In the genomic region with DNA sequence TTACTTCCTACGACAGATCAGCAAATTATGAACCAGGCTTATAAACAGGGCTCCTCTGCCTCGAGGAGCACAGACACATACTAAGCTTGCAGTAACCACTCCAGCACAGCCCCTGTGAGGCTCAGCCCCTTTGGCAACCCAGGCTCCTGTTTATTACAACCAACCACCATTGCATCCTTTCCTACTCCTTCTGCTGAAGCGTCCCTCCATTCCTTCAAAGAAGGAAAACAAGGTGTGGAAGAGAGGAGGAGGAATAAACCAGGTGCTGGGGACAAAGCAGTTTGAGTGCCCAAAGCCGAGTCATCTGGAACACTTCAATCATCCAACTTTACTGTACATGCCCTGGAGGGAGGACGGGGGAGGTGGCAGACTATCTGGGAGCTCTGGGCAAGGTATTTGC, we compare ENCODE assay signal across 22 cellular contexts.
DNase-seq lines count a peak whose midpoint lies in the region; ATAC-seq and TF ChIP-seq lines count a peak whose summit lies in the region.
"Had no signal": no experiment of that assay in that cellular context is flagged by ENCODE, and none has a peak within 500 bp of the region (broad histone marks: within the 10 kb centered on the region; RNA-seq: fewer than 3 reads in every experiment).

No MANE protein-coding gene starts in this region.

- intact Hi-C loops in PC-3 (cut with micrococcal nuclease) = no loop called here

- no peak overlapping the region; the same call in 1 of the 2 replicates for H2AFZ ChIP-seq in DND-41 (ENCODE audit: low read depth, low read length)
- H2AFZ ChIP-seq in PC-3 (ENCODE audit: low read length) = peak overlapping the region; percentile 19; the same call in 1 of the 2 replicates
- peak overlapping the region; percentile 30 for H2AFZ ChIP-seq in smooth muscle cell (ENCODE audit: low read depth)

- no TSS peak for BruUV-seq in PC-3 (replicated peaks; lab: Mats Ljungman, UMichigan)

- H3K9me3 ChIP-seq in DND-41 (ENCODE audit: insufficient read depth, low read length, severe bottlenecking) = no peaks in the 10 kb centered on the region
- no peaks in the 10 kb centered on the region for H3K9me3 ChIP-seq in PC-3 (ENCODE audit: low read length)
- no peaks in the 10 kb centered on the region for H3K9me3 ChIP-seq in smooth muscle cell (replicated peaks; ENCODE audit: low read depth)
- H3K9me3 ChIP-seq: SJCRH30 had no signal

- H4K20me1 ChIP-seq in DND-41 (ENCODE audit: insufficient read depth, low read length) = no peaks in the 10 kb centered on the region
- H4K20me1 ChIP-seq in PC-3 (ENCODE audit: low read length) = no peaks in the 10 kb centered on the region
- no peaks in the 10 kb centered on the region for H4K20me1 ChIP-seq in smooth muscle cell (ENCODE audit: low read depth)
- H4K20me1 ChIP-seq: BLaER1 had no signal

- POLR2A ChIA-PET in PC-3 (lab: Charles Lee; ENCODE audit: unreplicated experiment) = interaction anchor here (0.7 kb wide), 1 partner anchor 58 kb away, joined by 3 read pairs; no protein-coding TSS in a partner anchor

- H3K27ac ChIP-seq in DND-41 (ENCODE audit: low read length) (no peak overlapping the region), PC-3 (ENCODE audit: low read length) (no peak overlapping the region), smooth muscle cell (ENCODE audit: low read depth) (no peak overlapping the region)
- H3K27ac ChIP-seq: BLaER1, HL-60, KMS-11, SJCRH30 had no signal

- DNase-seq in DND-41 = peak; percentile 1
- peak; percentile 22 for DNase-seq in PC-3
- peak; percentile 52 for DNase-seq in islet precursor cell
- DNase-seq in smooth muscle cell (lab: John Stamatoyannopoulos, UW; ENCODE audit: unreplicated experiment) = no peak
- no peak for DNase-seq in COLO668 (lab: John Stamatoyannopoulos, UW; ENCODE audit: unreplicated experiment)
- DNase-seq in germinal center (ENCODE audit: low spot score) = no peak
- DNase-seq: CD4-positive, CD25-positive, alpha-beta regulatory T cell; NCI-H1092; NCI-H1417 treated with DMSO at 0.1 percent for 48 hours; NCI-H187; NCI-H2081 treated with DMSO at 0.1 percent for 48 hours; NCI-H2171; NCI-H226; NCI-H510A; NCI-H69; SJCRH30 had no signal

- H3K4me2 ChIP-seq in DND-41 (ENCODE audit: insufficient read depth, low read length) = no peak overlapping the region
- H3K4me2 ChIP-seq in PC-3 (ENCODE audit: low read length) = no peak overlapping the region
- H3K4me2 ChIP-seq in smooth muscle cell = no peak overlapping the region
- H3K4me2 ChIP-seq: BLaER1, KMS-11 had no signal

- 57% methylated on average over 5 of the region's 5 CpGs for WGBS in smooth muscle cell (ENCODE audit: low lambda C conversion rate)

- H3K9me2 ChIP-seq in PC-3 (replicated peaks; ENCODE audit: low read length) = no peaks in the 10 kb centered on the region

- H3K36me3 ChIP-seq in DND-41 (ENCODE audit: insufficient read depth, low read length) (no peaks in the 10 kb centered on the region), PC-3 (ENCODE audit: low read depth, low read length) (no peaks in the 10 kb centered on the region), smooth muscle cell (ENCODE audit: low read depth) (no peaks in the 10 kb centered on the region)
- H3K36me3 ChIP-seq: BLaER1, SJCRH30 had no signal

- no peak overlapping the region for H3K9ac ChIP-seq in DND-41 (ENCODE audit: low read depth, low read length)
- no peak overlapping the region for H3K9ac ChIP-seq in PC-3 (ENCODE audit: low read length)
- no peak overlapping the region for H3K9ac ChIP-seq in smooth muscle cell (ENCODE audit: low read depth)
- H3K9ac ChIP-seq: BLaER1, KMS-11 had no signal

- no peaks in the 10 kb centered on the region for H3F3A ChIP-seq in PC-3 (ENCODE audit: low read length, unreplicated experiment)
- no peaks in the 10 kb centered on the region for H3F3A ChIP-seq in smooth muscle cell (ENCODE audit: low read depth)

- H3K79me2 ChIP-seq in DND-41 (ENCODE audit: insufficient read depth, low read length) = no peaks in the 10 kb centered on the region
- no peaks in the 10 kb centered on the region for H3K79me2 ChIP-seq in PC-3 (ENCODE audit: low read length)
- no peaks in the 10 kb centered on the region for H3K79me2 ChIP-seq in smooth muscle cell (ENCODE audit: low read depth)

- TF ChIP-seq CTCF in DND-41 (IDR thresholded peaks at IDR 0.05; ENCODE audit: borderline replicate concordance, extremely low read depth, low read length, poor library complexity, severe bottlenecking) (no peak), PC-3 (conservative IDR thresholded peaks at IDR 0.05; ENCODE audit: low read depth, low read length) (no peak), smooth muscle cell (IDR thresholded peaks at IDR 0.05; ENCODE audit: borderline replicate concordance, insufficient read depth, poor library complexity, severe bottlenecking) (no peak)

- H3K27me3 ChIP-seq in DND-41 (ENCODE audit: insufficient read depth, low read length, poor library complexity) (no peaks in the 10 kb centered on the region), PC-3 (ENCODE audit: low read length) (no peaks in the 10 kb centered on the region), smooth muscle cell (ENCODE audit: low read depth) (peaks cover 5% of the 10 kb centered on the region)
- H3K27me3 ChIP-seq: BLaER1, SJCRH30 had no signal

- no peak overlapping the region for H3K4me3 ChIP-seq in DND-41 (ENCODE audit: low read depth in 1 of 2, low read length in 2 of 2)
- H3K4me3 ChIP-seq in PC-3 (ENCODE audit: low read length) = no peak overlapping the region
- H3K4me3 ChIP-seq in smooth muscle cell = no peak overlapping the region
- H3K4me3 ChIP-seq: BLaER1, SJCRH30 had no signal

- H3K4me1 ChIP-seq in DND-41 (ENCODE audit: insufficient read depth, low read length) (no peaks in the 10 kb centered on the region), PC-3 (ENCODE audit: insufficient read depth, low read length) (peaks cover 7% of the 10 kb centered on the region; the same call in 1 of the 2 replicates), smooth muscle cell (ENCODE audit: low read depth) (no peaks in the 10 kb centered on the region)
- H3K4me1 ChIP-seq: SJCRH30 had no signal

- CTCF ChIA-PET in PC-3 (lab: Charles Lee) = no interaction called here

- ATAC-seq in DND-41 (ENCODE audit: insufficient read depth, low read depth) (no peak), PC-3 (no peak), GM21390 (IDR thresholded peaks at IDR 0.05; ENCODE audit: unreplicated experiment) (no peak), HG03108 (IDR thresholded peaks at IDR 0.05; ENCODE audit: unreplicated experiment) (no peak)
- ATAC-seq: Right ventricle myocardium inferior had no signal

Comparison
In these comparisons a context has a peak if more than half of its experiments do, and no peak if none do; other contexts are left out.
1. DNase-seq: peak in DND-41 (single experiment), PC-3 (single experiment) and islet precursor cell (single experiment); none in smooth muscle cell (single experiment), COLO668 (single experiment) and germinal center (single experiment).